8 cellular contexts compared by ENCODE assay signal in the genomic region with DNA sequence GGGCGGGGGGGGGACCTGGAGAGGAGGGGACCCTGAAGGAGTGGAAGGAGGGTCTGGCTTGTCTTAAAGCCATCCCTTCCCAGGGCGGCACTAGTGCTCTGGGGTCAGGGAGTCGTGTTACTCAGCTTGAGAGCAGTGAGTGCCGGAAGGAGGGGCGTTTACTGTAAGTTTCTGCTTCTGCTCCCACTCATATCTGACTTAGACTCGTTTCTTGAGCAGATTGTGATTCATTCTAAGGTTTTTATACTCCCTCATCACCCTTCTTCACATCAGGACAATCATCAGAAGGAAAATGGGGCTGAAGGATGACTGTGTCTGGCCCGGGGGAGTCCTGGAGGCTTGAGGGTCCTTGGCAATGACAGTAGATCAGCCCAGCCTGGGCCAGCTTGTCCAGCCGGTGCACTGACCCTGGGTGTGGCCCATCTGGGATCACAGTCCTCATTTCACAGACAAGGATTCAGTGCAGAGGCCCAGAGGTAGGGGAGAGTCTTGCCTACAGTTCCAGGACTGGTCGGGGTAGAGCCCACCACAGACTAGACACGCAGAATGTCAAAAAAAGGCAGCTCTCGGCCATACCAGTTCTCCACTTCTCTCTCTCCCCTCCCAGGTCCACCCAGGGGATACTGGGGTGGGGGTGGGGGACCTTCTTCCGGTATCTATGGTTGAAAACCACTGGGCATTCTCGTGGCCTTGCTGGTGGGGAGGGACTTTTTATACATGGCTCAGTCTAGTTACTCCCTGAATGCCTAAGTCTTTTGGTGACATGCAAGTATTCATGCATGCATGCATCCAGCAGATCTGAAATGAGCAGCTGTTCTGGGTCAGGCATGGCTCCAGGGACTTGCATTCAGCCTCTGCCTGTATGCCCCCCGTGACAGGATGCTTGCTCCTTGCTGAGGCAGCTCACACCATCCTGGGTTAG. TPM values are rescaled to one million over a fixed set of nuclear protein-coding genes. Genes with fewer than 3 reads are reported as not detected.
DNase-seq lines count a peak whose midpoint lies in the region; ATAC-seq lines count a peak whose summit lies in the region.

No MANE protein-coding gene starts in this region.

- peak overlapping the region; percentile 72 for H3K4me3 Mint-ChIP-seq in activated CD8-positive, alpha-beta memory T cell treated with anti-CD3 and anti-CD28 coated beads, Interleukin-2, amount 10 ng/mL, durations not matched to agents 7 days and 5 days

- H3K27me3 Mint-ChIP-seq in activated CD8-positive, alpha-beta memory T cell treated with anti-CD3 and anti-CD28 coated beads, Interleukin-2, amount 10 ng/mL, durations not matched to agents 7 days and 5 days, result peaks cover 22% of the 10 kb centered on the region

- no peaks in the 10 kb centered on the region for H3K9me3 Mint-ChIP-seq in activated CD8-positive, alpha-beta memory T cell treated with anti-CD3 and anti-CD28 coated beads, Interleukin-2, amount 10 ng/mL, durations not matched to agents 7 days and 5 days (ENCODE audit: low read depth)

- peak; percentile 69 for ATAC-seq in activated CD8-positive, alpha-beta memory T cell treated with anti-CD3 and anti-CD28 coated beads, Interleukin-2, amount 10 ng/mL, durations not matched to agents 7 days and 5 days

- CTCF ChIA-PET in activated CD8-positive, alpha-beta memory T cell treated with anti-CD3 and anti-CD28 coated beads, Interleukin-2, amount 10 ng/mL, durations not matched to agents 7 days and 5 days (lab: Charles Lee), result interaction anchor here (0.8 to 5.8 kb wide), 11 partner anchors 10 to 110 kb away, joined by 3 to 50 read pairs (median 5); no protein-coding TSS in a partner anchor

- H3K36me3 Mint-ChIP-seq in activated CD8-positive, alpha-beta memory T cell treated with anti-CD3 and anti-CD28 coated beads, Interleukin-2, amount 10 ng/mL, durations not matched to agents 7 days and 5 days, result peaks cover 13% of the 10 kb centered on the region

- peak overlapping the region; percentile 94 for H3K27ac Mint-ChIP-seq in activated CD8-positive, alpha-beta memory T cell treated with anti-CD3 and anti-CD28 coated beads, Interleukin-2, amount 10 ng/mL, durations not matched to agents 7 days and 5 days

- no peak overlapping the region for H3K27ac ChIP-seq in substantia nigra (ENCODE audit: low read depth, low read length, poor library complexity, severe bottlenecking)

- DNase-seq in activated CD8-positive, alpha-beta memory T cell treated with anti-CD3 and anti-CD28 coated beads, Interleukin-2, amount 10 ng/mL, durations not matched to agents 7 days and 5 days, result peak; percentile 83
- DNase-seq in activated CD8-positive, alpha-beta memory T cell treated with anti-CD3 and anti-CD28 coated beads, Interleukin-2, amount 50 U/mL, for 48 hours, result no peak
- DNase-seq in NCI-H2171 treated with DMSO at 0.1 percent for 48 hours (lab: John Stamatoyannopoulos, UW), result peak; percentile 48
- DNase-seq in dermis blood vessel endothelial cell, result peak; percentile 17
- DNase-seq in stimulated activated CD4-positive, alpha-beta T cell treated with anti-CD3 and anti-CD28 coated beads, Interleukin-15, amount 100 ng/mL, for 48 hours (ENCODE audit: low read depth in 2 of 2), result peak; percentile 64 to 71
- DNase-seq in substantia nigra (lab: John Stamatoyannopoulos, UW), result no peak
- DNase-seq in effector CD8-positive, alpha-beta T cell (lab: John Stamatoyannopoulos, UW), result no peak
- DNase-seq in NCI-H1092 (lab: John Stamatoyannopoulos, UW), result no peak

- H3K4me1 Mint-ChIP-seq in activated CD8-positive, alpha-beta memory T cell treated with anti-CD3 and anti-CD28 coated beads, Interleukin-2, amount 10 ng/mL, durations not matched to agents 7 days and 5 days, result peaks cover 65% of the 10 kb centered on the region

RNA-seq across cellular contexts. Expression of a gene that starts 5.1 kb away (rescaled TPM):
- 10 to 100 TPM in 1 of 2 experiments, 1 to 10 TPM in 1; 3.8 to 14.8 TPM for total RNA-seq in activated CD8-positive, alpha-beta memory T cell treated with anti-CD3 and anti-CD28 coated beads, Interleukin-2, amount 10 ng/mL, durations not matched to agents 7 days and 5 days
- 0.33 and 0.34 TPM in 2 replicates for total RNA-seq in dermis blood vessel endothelial cell

RNA-seq across cellular contexts. Expression of a gene that starts 48.9 kb away (rescaled TPM):
- total RNA-seq in activated CD8-positive, alpha-beta memory T cell treated with anti-CD3 and anti-CD28 coated beads, Interleukin-2, amount 10 ng/mL, durations not matched to agents 7 days and 5 days, result 10 to 100 TPM; 41.4 to 59.3 TPM
- 39.2 and 45.4 TPM in 2 replicates for total RNA-seq in dermis blood vessel endothelial cell

Comparison
In these comparisons a context has a peak if more than half of its experiments do, and no peak if none do; other contexts are left out.
1. DNase-seq: peak in activated CD8-positive, alpha-beta memory T cell treated with anti-CD3 and anti-CD28 coated beads, Interleukin-2, amount 10 ng/mL, durations not matched to agents 7 days and 5 days (single experiment), NCI-H2171 treated with DMSO at 0.1 percent for 48 hours (single experiment), dermis blood vessel endothelial cell (single experiment) and stimulated activated CD4-positive, alpha-beta T cell treated with anti-CD3 and anti-CD28 coated beads, Interleukin-15, amount 100 ng/mL, for 48 hours (2 of 2); none in activated CD8-positive, alpha-beta memory T cell treated with anti-CD3 and anti-CD28 coated beads, Interleukin-2, amount 50 U/mL, for 48 hours (single experiment), substantia nigra (0 of 49), effector CD8-positive, alpha-beta T cell (single experiment) and NCI-H1092 (single experiment).